In the genomic region with DNA sequence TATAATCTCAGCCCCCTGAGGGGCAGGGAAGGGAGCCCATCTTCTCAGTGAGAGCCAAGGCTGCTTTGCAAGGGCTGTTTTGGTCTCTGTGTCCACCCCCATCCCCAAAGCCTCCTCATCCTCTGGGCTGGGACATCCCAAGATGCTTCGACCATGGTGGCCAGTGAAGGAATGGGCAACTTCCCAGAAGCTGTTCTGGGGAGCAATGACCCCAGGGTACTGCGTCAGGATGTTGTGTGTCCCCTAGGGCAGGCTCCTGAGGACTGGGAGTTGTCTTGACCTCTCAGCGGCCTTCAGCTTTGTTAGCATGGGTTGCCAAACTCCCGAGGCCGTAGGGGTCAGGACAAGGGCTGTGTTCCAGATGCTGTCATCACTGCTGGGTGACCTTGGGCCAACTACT, we compare ENCODE assay signal across 14 cellular contexts.
"Had no signal": no experiment of that assay in that cellular context is flagged by ENCODE, and none has a peak within 500 bp of the region (broad histone marks: within the 10 kb centered on the region; RNA-seq: fewer than 3 reads in every experiment).

No MANE protein-coding gene starts in this region.

- H3K4me3 ChIP-seq: breast epithelium, thyroid gland had no signal

- H3K9ac ChIP-seq: SK-N-SH had no signal

- H3K4me3 Mint-ChIP-seq: activated naive CD8-positive, alpha-beta T cell; activated T-cell treated with anti-CD3 and anti-CD28 coated beads, Interleukin-2, amount 50 U/mL, for 24 hours; activated T-helper 17 cell treated with anti-CD3 and anti-CD28 coated beads, Interleukin-2, amount 50 U/mL, for 72 hours; naive thymus-derived CD4-positive, alpha-beta T cell had no signal

- H3K36me3 ChIP-seq: breast epithelium, thyroid gland had no signal

- H3K27ac ChIP-seq: breast epithelium, thyroid gland had no signal

- H3K4me1 Mint-ChIP-seq: activated T-helper 17 cell treated with anti-CD3 and anti-CD28 coated beads, Interleukin-2, amount 50 U/mL, for 72 hours; naive thymus-derived CD4-positive, alpha-beta T cell had no signal

- H3K4me2 ChIP-seq: SK-N-SH had no signal

- H3K36me3 Mint-ChIP-seq: activated naive CD8-positive, alpha-beta T cell; naive thymus-derived CD4-positive, alpha-beta T cell had no signal

- DNase-seq: activated T-cell treated with anti-CD3 and anti-CD28 coated beads, Interleukin-2, amount 50 U/mL, for 24 hours; cerebellar nuclear complex; cortex of kidney; foreskin fibroblast; retina; SK-N-SH; stimulated activated CD4-positive, alpha-beta T cell treated with anti-CD3 and anti-CD28 coated beads, Interleukin-12 subunit alpha, Interleukin-12 subunit beta, amount 100 ng/mL, for 4 hours; stimulated activated CD4-positive, alpha-beta T cell treated with anti-CD3 and anti-CD28 coated beads, Interleukin-4, amount 100 ng/mL, for 4 hours; stimulated activated naive CD8-positive, alpha-beta T cell treated with anti-CD3 and anti-CD28 coated beads, Interleukin-15, Interleukin-2, amounts not matched to agents 100 U/mL and 50 U/mL, for 24 hours; thyroid gland had no signal

- ATAC-seq: activated T-helper 17 cell treated with anti-CD3 and anti-CD28 coated beads, Interleukin-2, amount 50 U/mL, for 72 hours; naive thymus-derived CD4-positive, alpha-beta T cell; stimulated activated naive CD8-positive, alpha-beta T cell treated with anti-CD3 and anti-CD28 coated beads, Interleukin-15, Interleukin-2, amounts not matched to agents 100 U/mL and 50 U/mL, for 24 hours had no signal

- H3K9me3 ChIP-seq: SK-N-SH, thyroid gland had no signal

- H3K4me1 ChIP-seq: breast epithelium, thyroid gland had no signal

- H3K27me3 ChIP-seq: breast epithelium, thyroid gland had no signal

- H3K27ac Mint-ChIP-seq: activated naive CD8-positive, alpha-beta T cell; activated T-cell treated with anti-CD3 and anti-CD28 coated beads, Interleukin-2, amount 50 U/mL, for 24 hours; activated T-helper 17 cell treated with anti-CD3 and anti-CD28 coated beads, Interleukin-2, amount 50 U/mL, for 72 hours had no signal
